1 cellular context compared by ENCODE assay signal in the genomic region with DNA sequence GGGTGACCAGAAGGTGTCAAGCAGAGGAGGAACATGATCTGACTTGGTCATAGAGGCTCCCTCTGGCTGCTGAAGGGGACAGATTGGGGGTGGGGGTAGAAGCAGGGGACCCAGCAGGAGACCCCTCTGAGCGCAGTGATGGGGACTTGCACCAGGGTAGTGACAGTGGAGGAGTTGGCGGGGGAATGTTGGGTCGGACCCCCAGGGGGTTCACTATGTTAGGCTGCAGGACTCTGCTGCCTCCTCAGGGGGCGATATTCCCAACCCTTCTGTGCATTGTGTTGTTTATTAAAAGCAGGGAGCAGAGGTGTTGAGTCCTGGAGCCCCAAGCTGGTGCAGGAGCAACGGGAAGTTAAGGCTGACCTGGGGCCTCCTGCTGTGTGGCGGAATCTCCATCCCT.
TF ChIP-seq lines count a peak whose summit lies in the region.

No MANE protein-coding gene starts in this region.

TF ChIP-seq in GM23338, 12 proteins besides CTCF, POLR2A, EP300 and RAD21 (continued from another document):
- TF ChIP-seq STAT1 (IDR thresholded peaks at IDR 0.05; ENCODE audit: unreplicated experiment) (no peak), EZH2phosphoT487 (IDR thresholded peaks at IDR 0.05; ENCODE audit: unreplicated experiment) (no peak), EZH2 (IDR thresholded peaks at IDR 0.05; ENCODE audit: low read depth, unreplicated experiment) (no peak), POLR2AphosphoS5 (IDR thresholded peaks at IDR 0.05; ENCODE audit: low read depth) (no peak), JUNB (IDR thresholded peaks at IDR 0.05; ENCODE audit: unreplicated experiment) (no peak)
- TF ChIP-seq, protein P1, sequence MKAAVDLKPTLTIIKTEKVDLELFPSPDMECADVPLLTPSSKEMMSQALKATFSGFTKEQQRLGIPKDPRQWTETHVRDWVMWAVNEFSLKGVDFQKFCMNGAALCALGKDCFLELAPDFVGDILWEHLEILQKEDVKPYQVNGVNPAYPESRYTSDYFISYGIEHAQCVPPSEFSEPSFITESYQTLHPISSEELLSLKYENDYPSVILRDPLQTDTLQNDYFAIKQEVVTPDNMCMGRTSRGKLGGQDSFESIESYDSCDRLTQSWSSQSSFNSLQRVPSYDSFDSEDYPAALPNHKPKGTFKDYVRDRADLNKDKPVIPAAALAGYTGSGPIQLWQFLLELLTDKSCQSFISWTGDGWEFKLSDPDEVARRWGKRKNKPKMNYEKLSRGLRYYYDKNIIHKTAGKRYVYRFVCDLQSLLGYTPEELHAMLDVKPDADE (IDR thresholded peaks at IDR 0.05), result no peak
- TF ChIP-seq, protein P2, sequence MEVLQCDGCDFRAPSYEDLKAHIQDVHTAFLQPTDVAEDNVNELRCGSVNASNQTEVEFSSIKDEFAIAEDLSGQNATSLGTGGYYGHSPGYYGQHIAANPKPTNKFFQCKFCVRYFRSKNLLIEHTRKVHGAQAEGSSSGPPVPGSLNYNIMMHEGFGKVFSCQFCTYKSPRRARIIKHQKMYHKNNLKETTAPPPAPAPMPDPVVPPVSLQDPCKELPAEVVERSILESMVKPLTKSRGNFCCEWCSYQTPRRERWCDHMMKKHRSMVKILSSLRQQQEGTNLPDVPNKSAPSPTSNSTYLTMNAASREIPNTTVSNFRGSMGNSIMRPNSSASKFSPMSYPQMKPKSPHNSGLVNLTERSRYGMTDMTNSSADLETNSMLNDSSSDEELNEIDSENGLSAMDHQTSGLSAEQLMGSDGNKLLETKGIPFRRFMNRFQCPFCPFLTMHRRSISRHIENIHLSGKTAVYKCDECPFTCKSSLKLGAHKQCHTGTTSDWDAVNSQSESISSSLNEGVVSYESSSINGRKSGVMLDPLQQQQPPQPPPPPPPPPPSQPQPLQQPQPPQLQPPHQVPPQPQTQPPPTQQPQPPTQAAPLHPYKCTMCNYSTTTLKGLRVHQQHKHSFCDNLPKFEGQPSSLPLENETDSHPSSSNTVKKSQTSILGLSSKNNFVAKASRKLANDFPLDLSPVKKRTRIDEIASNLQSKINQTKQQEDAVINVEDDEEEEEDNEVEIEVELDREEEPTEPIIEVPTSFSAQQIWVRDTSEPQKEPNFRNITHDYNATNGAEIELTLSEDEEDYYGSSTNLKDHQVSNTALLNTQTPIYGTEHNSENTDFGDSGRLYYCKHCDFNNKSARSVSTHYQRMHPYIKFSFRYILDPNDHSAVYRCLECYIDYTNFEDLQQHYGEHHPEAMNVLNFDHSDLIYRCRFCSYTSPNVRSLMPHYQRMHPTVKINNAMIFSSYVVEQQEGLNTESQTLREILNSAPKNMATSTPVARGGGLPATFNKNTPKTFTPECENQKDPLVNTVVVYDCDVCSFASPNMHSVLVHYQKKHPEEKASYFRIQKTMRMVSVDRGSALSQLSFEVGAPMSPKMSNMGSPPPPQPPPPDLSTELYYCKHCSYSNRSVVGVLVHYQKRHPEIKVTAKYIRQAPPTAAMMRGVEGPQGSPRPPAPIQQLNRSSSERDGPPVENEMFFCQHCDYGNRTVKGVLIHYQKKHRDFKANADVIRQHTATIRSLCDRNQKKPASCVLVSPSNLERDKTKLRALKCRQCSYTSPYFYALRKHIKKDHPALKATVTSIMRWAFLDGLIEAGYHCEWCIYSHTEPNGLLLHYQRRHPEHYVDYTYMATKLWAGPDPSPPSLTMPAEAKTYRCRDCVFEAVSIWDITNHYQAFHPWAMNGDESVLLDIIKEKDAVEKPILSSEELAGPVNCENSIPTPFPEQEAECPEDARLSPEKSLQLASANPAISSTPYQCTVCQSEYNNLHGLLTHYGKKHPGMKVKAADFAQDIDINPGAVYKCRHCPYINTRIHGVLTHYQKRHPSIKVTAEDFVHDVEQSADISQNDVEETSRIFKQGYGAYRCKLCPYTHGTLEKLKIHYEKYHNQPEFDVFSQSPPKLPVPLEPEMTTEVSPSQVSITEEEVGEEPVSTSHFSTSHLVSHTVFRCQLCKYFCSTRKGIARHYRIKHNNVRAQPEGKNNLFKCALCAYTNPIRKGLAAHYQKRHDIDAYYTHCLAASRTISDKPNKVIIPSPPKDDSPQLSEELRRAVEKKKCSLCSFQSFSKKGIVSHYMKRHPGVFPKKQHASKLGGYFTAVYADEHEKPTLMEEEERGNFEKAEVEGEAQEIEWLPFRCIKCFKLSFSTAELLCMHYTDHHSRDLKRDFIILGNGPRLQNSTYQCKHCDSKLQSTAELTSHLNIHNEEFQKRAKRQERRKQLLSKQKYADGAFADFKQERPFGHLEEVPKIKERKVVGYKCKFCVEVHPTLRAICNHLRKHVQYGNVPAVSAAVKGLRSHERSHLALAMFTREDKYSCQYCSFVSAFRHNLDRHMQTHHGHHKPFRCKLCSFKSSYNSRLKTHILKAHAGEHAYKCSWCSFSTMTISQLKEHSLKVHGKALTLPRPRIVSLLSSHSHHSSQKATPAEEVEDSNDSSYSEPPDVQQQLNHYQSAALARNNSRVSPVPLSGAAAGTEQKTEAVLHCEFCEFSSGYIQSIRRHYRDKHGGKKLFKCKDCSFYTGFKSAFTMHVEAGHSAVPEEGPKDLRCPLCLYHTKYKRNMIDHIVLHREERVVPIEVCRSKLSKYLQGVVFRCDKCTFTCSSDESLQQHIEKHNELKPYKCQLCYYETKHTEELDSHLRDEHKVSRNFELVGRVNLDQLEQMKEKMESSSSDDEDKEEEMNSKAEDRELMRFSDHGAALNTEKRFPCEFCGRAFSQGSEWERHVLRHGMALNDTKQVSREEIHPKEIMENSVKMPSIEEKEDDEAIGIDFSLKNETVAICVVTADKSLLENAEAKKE (CRISPR knock-in tag; IDR thresholded peaks at IDR 0.05), result no peak
